Comparison of ENCODE assay signal across 31 cellular contexts in genomic region chr9:912776-913175, GRCh38.
"Had no signal": no experiment of that assay in that cellular context is flagged by ENCODE, and none has a peak within 500 bp of the region (broad histone marks: within the 10 kb centered on the region; RNA-seq: fewer than 3 reads in every experiment).

No MANE protein-coding gene starts in this region.

- H3K4me3 ChIP-seq: ascending aorta, cardiac muscle cell had no signal

- H3K9me3 ChIP-seq: ascending aorta had no signal

- H3K4me1 ChIP-seq: ascending aorta had no signal

- H3K27ac ChIP-seq: ascending aorta, brain microvascular endothelial cell, cardiac muscle cell, VCaP had no signal

- H3K36me3 ChIP-seq: ascending aorta, brain microvascular endothelial cell, cardiac muscle cell had no signal

- H3K27me3 ChIP-seq: ascending aorta, brain microvascular endothelial cell had no signal

- ATAC-seq: activated CD8-positive, alpha-beta memory T cell treated with anti-CD3 and anti-CD28 coated beads, Interleukin-2, amount 10 ng/mL, durations not matched to agents 7 days and 5 days; activated CD8-positive, alpha-beta T cell treated with anti-CD3 and anti-CD28 coated beads, Interleukin-2, amount 10 ng/mL, durations not matched to agents 7 days and 5 days; activated naive CD8-positive, alpha-beta T cell treated with anti-CD3 and anti-CD28 coated beads, Interleukin-2, amount 50 U/mL, for 24 hours had no signal

- FAIRE-seq: bronchial epithelial cell, colon, TTC549 had no signal

- DNase-seq: activated B cell treated with CpG ODN at 0.5 μM for 24 hours; activated CD4-positive, alpha-beta memory T cell treated with anti-CD3 and anti-CD28 coated beads, Interleukin-2, amount 10 ng/mL, durations not matched to agents 7 days and 5 days; activated CD4-positive, alpha-beta T cell treated with anti-CD3 and anti-CD28 coated beads for 4 hours; activated CD4-positive, alpha-beta T cell treated with anti-CD3 and anti-CD28 coated beads, Interleukin-2, amount 10 ng/mL, durations not matched to agents 24 days and 14 days; activated CD4-positive, alpha-beta T cell treated with anti-CD3 and anti-CD28 coated beads, Interleukin-2, amount 50 U/mL, for 48 hours; activated CD4-positive, CD25-positive, alpha-beta regulatory T cell treated with anti-CD3 and anti-CD28 coated beads, Interleukin-2, amount 50 U/mL, for 72 hours; activated CD8-positive, alpha-beta memory T cell treated with anti-CD3 and anti-CD28 coated beads for 24 hours; activated CD8-positive, alpha-beta memory T cell treated with anti-CD3 and anti-CD28 coated beads, Interleukin-2, amount 10 ng/mL, durations not matched to agents 7 days and 5 days; activated CD8-positive, alpha-beta memory T cell treated with anti-CD3 and anti-CD28 coated beads, Interleukin-2, amount 50 U/mL, for 48 hours; activated CD8-positive, alpha-beta T cell treated with anti-CD3 and anti-CD28 coated beads, Interleukin-2, amount 10 ng/mL, durations not matched to agents 7 days and 5 days; activated effector memory CD4-positive, alpha-beta T cell treated with Interleukin-2 at 50 U/mL for 16 hours; activated gamma-delta T cell; activated naive CD4-positive, alpha-beta T cell treated with anti-CD3 and anti-CD28 coated beads, Interleukin-2, amount 10 ng/mL, durations not matched to agents 7 days and 5 days; activated naive CD4-positive, alpha-beta T cell treated with Interleukin-2 at 50 U/mL for 16 hours; activated naive CD8-positive, alpha-beta T cell treated with anti-CD3 and anti-CD28 coated beads, Interleukin-2, amount 10 ng/mL, durations not matched to agents 7 days and 5 days; activated naive CD8-positive, alpha-beta T cell treated with anti-CD3 and anti-CD28 coated beads, Interleukin-2, amount 50 U/mL, for 24 hours; activated T-cell treated with anti-CD3 and anti-CD28 coated beads, Interleukin-2, amount 50 U/mL, for 24 hours; activated T-cell treated with anti-CD3 and anti-CD28 coated beads, Interleukin-2, amount 50 U/mL, for 48 hours; amygdala; anterior cingulate cortex; brain microvascular endothelial cell; caudate nucleus; T-helper 1 cell; T-helper 2 cell; T-helper 9 cell had no signal
